Comparison of ENCODE assay signal across 13 cellular contexts in the genomic region with DNA sequence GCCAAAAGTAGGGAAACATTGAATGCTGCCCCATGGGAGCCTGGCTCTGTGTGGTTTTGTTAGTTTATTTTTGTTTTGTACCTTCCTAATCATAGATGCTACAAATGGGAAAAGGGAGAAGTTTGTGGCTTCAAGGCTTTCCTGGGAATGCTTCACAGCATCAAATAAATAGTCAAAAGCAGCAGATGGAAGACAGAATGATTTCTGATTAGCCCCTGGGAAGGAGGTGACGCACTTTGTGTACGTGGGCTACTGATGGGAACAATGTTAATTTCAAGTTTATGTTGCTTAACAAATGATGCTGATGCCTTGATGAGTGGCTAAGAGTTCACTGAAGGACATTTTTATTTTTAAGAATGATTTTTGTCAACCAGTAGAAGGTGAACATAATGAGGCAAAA.
A peak's percentile ranks its signal among the peaks of the same experiment; 100 is the strongest.
DNase-seq lines count a peak whose midpoint lies in the region; ATAC-seq and TF ChIP-seq lines count a peak whose summit lies in the region.
"Had no signal": no experiment of that assay in that cellular context is flagged by ENCODE, and none has a peak within 500 bp of the region (broad histone marks: within the 10 kb centered on the region; RNA-seq: fewer than 3 reads in every experiment).

No MANE protein-coding gene starts in this region.

- H3K27ac Mint-ChIP-seq in MCF 10A (ENCODE audit: low read depth, unreplicated experiment): peak overlapping the region; percentile 64
- H3K27ac Mint-ChIP-seq: activated naive CD8-positive, alpha-beta T cell treated with anti-CD3 and anti-CD28 coated beads, Interleukin-2, amount 50 U/mL, for 24 hours; stimulated activated memory B cell treated with anti-CD40 and anti-IgM and Interleukin-4, amounts not matched to agents 10 μg/mL and 1 μg/mL and 100 μg/mL, for 72 hours had no signal

- CTCF ChIA-PET in AG04450 (lab: Charles Lee) (no interaction called here), MCF 10A (lab: Yijun Ruan, JAX) (interaction anchor here (0.5 kb wide), 1 partner anchor 527 kb away, joined by 3 read pairs; no protein-coding TSS in a partner anchor)

- BruUV-seq in MCF 10A (replicated peaks; lab: Mats Ljungman, UMichigan): no TSS peak

- ATAC-seq in HG02870 (IDR thresholded peaks at IDR 0.05; ENCODE audit: unreplicated experiment) (no peak), esophagus mucosa (no peak)
- ATAC-seq: activated naive CD8-positive, alpha-beta T cell treated with anti-CD3 and anti-CD28 coated beads, Interleukin-2, amount 50 U/mL, for 24 hours; stimulated activated memory B cell treated with anti-CD40 and anti-IgM and Interleukin-4, amounts not matched to agents 10 μg/mL and 1 μg/mL and 100 μg/mL, for 72 hours had no signal

- H3K36me3 ChIP-seq in mesodermal cell (ENCODE audit: control insufficient read depth, insufficient read depth, low read length): no peaks in the 10 kb centered on the region

- no peaks in the 10 kb centered on the region for H3K27me3 ChIP-seq in AG04450 (ENCODE audit: control insufficient read depth, insufficient read depth, low read length)

- TF ChIP-seq CTCF in AG04450 (IDR thresholded peaks at IDR 0.05; ENCODE audit: low read depth, low read length) (no peak), MCF 10A (IDR thresholded peaks at IDR 0.05; ENCODE audit: unreplicated experiment) (no peak)

- no peak for DNase-seq in AG04450 (ENCODE audit: low read depth, low spot score)
- peak; percentile 17 for DNase-seq in NCI-H128 (lab: John Stamatoyannopoulos, UW; ENCODE audit: unreplicated experiment)
- DNase-seq in MCF 10A (ENCODE audit: unreplicated experiment): no peak
- DNase-seq in COLO668 (lab: John Stamatoyannopoulos, UW; ENCODE audit: unreplicated experiment): no peak
- no peak for DNase-seq in medulla oblongata (ENCODE audit: extremely low spot score)
- DNase-seq: activated naive CD8-positive, alpha-beta T cell treated with anti-CD3 and anti-CD28 coated beads, Interleukin-2, amount 50 U/mL, for 24 hours; NCI-H526; stimulated activated CD4-positive, alpha-beta T cell treated with anti-CD3 and anti-CD28 coated beads, Interleukin-2, amount 100 ng/mL, for 48 hours had no signal

- no peaks in the 10 kb centered on the region for H3K36me3 Mint-ChIP-seq in MCF 10A (ENCODE audit: insufficient read depth, unreplicated experiment)
- H3K36me3 Mint-ChIP-seq: stimulated activated memory B cell treated with anti-CD40 and anti-IgM and Interleukin-4, amounts not matched to agents 10 μg/mL and 1 μg/mL and 100 μg/mL, for 72 hours had no signal

- intact Hi-C loops in MCF 10A (cut with micrococcal nuclease): no loop called here

- WGBS in mesodermal cell (ENCODE audit: insufficient coverage in 2 of 2), 2 experiments: 93 to 100% methylated on average over 2 of the region's 2 CpGs

- no peaks in the 10 kb centered on the region for H3K27me3 Mint-ChIP-seq in MCF 10A (ENCODE audit: insufficient read depth, unreplicated experiment)
- H3K27me3 Mint-ChIP-seq: stimulated activated memory B cell treated with anti-CD40 and anti-IgM and Interleukin-4, amounts not matched to agents 10 μg/mL and 1 μg/mL and 100 μg/mL, for 72 hours had no signal

- peaks cover 6% of the 10 kb centered on the region for H3K9me3 Mint-ChIP-seq in MCF 10A (ENCODE audit: unreplicated experiment)
- H3K9me3 Mint-ChIP-seq: activated naive CD8-positive, alpha-beta T cell treated with anti-CD3 and anti-CD28 coated beads, Interleukin-2, amount 50 U/mL, for 24 hours had no signal

- no peak overlapping the region for H3K4me3 Mint-ChIP-seq in MCF 10A (ENCODE audit: unreplicated experiment)
- H3K4me3 Mint-ChIP-seq: activated naive CD8-positive, alpha-beta T cell treated with anti-CD3 and anti-CD28 coated beads, Interleukin-2, amount 50 U/mL, for 24 hours; stimulated activated memory B cell treated with anti-CD40 and anti-IgM and Interleukin-4, amounts not matched to agents 10 μg/mL and 1 μg/mL and 100 μg/mL, for 72 hours had no signal

- peaks cover 7% of the 10 kb centered on the region for H3K4me1 Mint-ChIP-seq in MCF 10A (ENCODE audit: insufficient read depth, unreplicated experiment)
- H3K4me1 Mint-ChIP-seq: activated naive CD8-positive, alpha-beta T cell treated with anti-CD3 and anti-CD28 coated beads, Interleukin-2, amount 50 U/mL, for 24 hours; stimulated activated memory B cell treated with anti-CD40 and anti-IgM and Interleukin-4, amounts not matched to agents 10 μg/mL and 1 μg/mL and 100 μg/mL, for 72 hours had no signal

- H3K9me3 ChIP-seq in AG04450 (ENCODE audit: control insufficient read depth, insufficient read depth, low read length) (no peaks in the 10 kb centered on the region), mesodermal cell (ENCODE audit: control insufficient read depth, low read length) (no peaks in the 10 kb centered on the region)

- H3K27ac ChIP-seq in AG04450 (ENCODE audit: low read depth, low read length) (peak overlapping the region; percentile 81), mesodermal cell (ENCODE audit: low read depth, low read length, severe bottlenecking) (peak overlapping the region; percentile 82)
- H3K27ac ChIP-seq: VCaP had no signal

- POLR2A ChIA-PET in AG04450 (lab: Yijun Ruan, JAX): no interaction called here
- POLR2A ChIA-PET in MCF 10A (lab: Yijun Ruan, JAX): no interaction called here

- no peak overlapping the region for H3K4me3 ChIP-seq in AG04450 (ENCODE audit: low read depth, low read length)
- no peak overlapping the region for H3K4me3 ChIP-seq in mesodermal cell (ENCODE audit: extremely low read depth, insufficient read depth, low read length, poor library complexity, severe bottlenecking)

- peaks cover 7% of the 10 kb centered on the region for H3K4me1 ChIP-seq in mesodermal cell (ENCODE audit: control insufficient read depth, insufficient read depth, low read length, poor library complexity, severe bottlenecking)
